Comparison of ENCODE assay signal across 31 cellular contexts in the genomic region with DNA sequence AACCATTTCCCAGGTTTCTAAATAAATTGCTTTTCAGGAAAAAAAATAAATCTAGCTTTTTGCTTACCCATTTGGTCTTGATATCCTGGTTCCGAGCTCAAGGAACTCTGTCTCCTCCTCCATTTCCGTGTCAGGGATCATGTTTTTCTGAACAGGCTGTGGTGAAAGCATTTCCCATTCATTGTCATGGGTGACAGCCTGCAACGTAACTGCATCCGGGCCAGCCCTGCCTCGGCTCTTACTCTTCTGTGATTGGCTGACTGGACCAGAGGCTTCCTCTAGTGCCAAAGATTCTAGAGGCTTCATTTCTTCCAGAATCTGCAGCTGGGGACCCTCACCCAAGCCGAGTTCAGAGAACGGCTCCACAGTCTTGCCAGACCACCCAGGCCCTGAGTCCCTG.
DNase-seq lines count a peak whose midpoint lies in the region; TF ChIP-seq lines count a peak whose summit lies in the region.
"Had no signal": no experiment of that assay in that cellular context is flagged by ENCODE, and none has a peak within 500 bp of the region (broad histone marks: within the 10 kb centered on the region; RNA-seq: fewer than 3 reads in every experiment).

No MANE protein-coding gene starts in this region.

- peaks cover 14% of the 10 kb centered on the region for H3K4me1 ChIP-seq in DOHH2 (ENCODE audit: control insufficient read depth, low read length)
- peaks cover 6% of the 10 kb centered on the region for H3K4me1 ChIP-seq in HAP-1
- no peaks in the 10 kb centered on the region for H3K4me1 ChIP-seq in vagina
- H3K4me1 ChIP-seq: pancreas had no signal

- no peak for DNase-seq in T-helper 2 cell treated with Interferon-gamma antibody and Interleukin-4, amounts not matched to agents 5 μg/mL and 100 μg/mL, for 36 hours (ENCODE audit: low spot score)
- no peak for DNase-seq in T-helper 2 cell
- DNase-seq in dermis blood vessel endothelial cell: peak; percentile 84
- peak; percentile 10 to 83 for DNase-seq in lung microvascular endothelial cell (ENCODE audit: low read depth in 2 of 2)
- DNase-seq in GM19238 (ENCODE audit: insufficient read length, low spot score): no peak
- DNase-seq in HAP-1 (ENCODE audit: low spot score in 2 of 2): no peak
- no peak for DNase-seq in vagina (ENCODE audit: extremely low spot score in 2 of 2)
- DNase-seq: activated gamma-delta T cell; activated naive CD8-positive, alpha-beta T cell treated with anti-CD3 and anti-CD28 coated beads for 36 hours; activated T-cell treated with anti-CD3 and anti-CD28 coated beads, Interleukin-2, amount 50 U/mL, for 1 hour; CD4-positive, alpha-beta T cell; effector memory CD8-positive, alpha-beta T cell; erythroblast; KG1; NCI-H1105; NCI-H187; NCI-H2171; pancreas; retina; SJCRH30; stimulated activated CD4-positive, alpha-beta T cell treated with anti-CD3 and anti-CD28 coated beads, Interleukin-1b, Interleukin-23, amount 100 ng/mL, for 48 hours; SW 1271 had no signal

- intact Hi-C loops in vagina (cut with DNase I): no loop called here

- H3K27me3 ChIP-seq in DOHH2 (ENCODE audit: control insufficient read depth, low read length) (peaks cover 46% of the 10 kb centered on the region), HAP-1 (ENCODE audit: low read depth) (peaks cover 12% of the 10 kb centered on the region; the same call in 1 of the 2 replicates), vagina (no peaks in the 10 kb centered on the region)
- H3K27me3 ChIP-seq: ascending aorta, SJCRH30 had no signal

- H4K20me1 ChIP-seq in DOHH2 (ENCODE audit: control insufficient read depth, insufficient read depth, low read depth, low read length): no peaks in the 10 kb centered on the region

- H3K4me3 Mint-ChIP-seq in T-helper 2 cell treated with Interferon-gamma antibody and Interleukin-4, amounts not matched to agents 5 μg/mL and 100 μg/mL, for 36 hours: peak overlapping the region; percentile 17
- H3K4me3 Mint-ChIP-seq: activated naive CD8-positive, alpha-beta T cell treated with anti-CD3 and anti-CD28 coated beads for 36 hours; CD4-positive, alpha-beta T cell; effector memory CD8-positive, alpha-beta T cell; nephron; stimulated activated naive CD8-positive, alpha-beta T cell treated with anti-CD3 and anti-CD28 coated beads, Interleukin-15, Interleukin-2, amounts not matched to agents 100 ng/mL and 50 ng/mL, for 24 hours had no signal

- no peak overlapping the region for H3K27ac ChIP-seq in DOHH2 (ENCODE audit: low read depth, low read length)
- H3K27ac ChIP-seq in vagina: no peak overlapping the region
- H3K27ac ChIP-seq: ascending aorta, coronary artery, HL-60, pancreas, thoracic aorta had no signal

- H3K4me3 ChIP-seq in DOHH2 (ENCODE audit: low read length): peak overlapping the region; percentile 16; the same call in 1 of the 2 replicates
- H3K4me3 ChIP-seq in HAP-1: no peak overlapping the region
- no peak overlapping the region for H3K4me3 ChIP-seq in vagina
- H3K4me3 ChIP-seq: ascending aorta, coronary artery, lung, pancreas, SJCRH30, smooth muscle cell, thoracic aorta had no signal

- H3K27me3 Mint-ChIP-seq in T-helper 2 cell treated with Interferon-gamma antibody and Interleukin-4, amounts not matched to agents 5 μg/mL and 100 μg/mL, for 36 hours (ENCODE audit: low read depth): peaks cover 26% of the 10 kb centered on the region

- TF ChIP-seq POLR2A in vagina (IDR thresholded peaks at IDR 0.05): no peak

- H3K9me3 ChIP-seq in DOHH2 (ENCODE audit: control insufficient read depth, insufficient read depth, low read length): no peaks in the 10 kb centered on the region
- no peaks in the 10 kb centered on the region for H3K9me3 ChIP-seq in HAP-1
- no peaks in the 10 kb centered on the region for H3K9me3 ChIP-seq in vagina
- H3K9me3 ChIP-seq: ascending aorta, pancreas, SJCRH30, thoracic aorta had no signal

- H3K36me3 ChIP-seq in DOHH2 (ENCODE audit: control insufficient read depth, low read length) (no peaks in the 10 kb centered on the region), HAP-1 (replicated peaks) (no peaks in the 10 kb centered on the region), vagina (no peaks in the 10 kb centered on the region)
- H3K36me3 ChIP-seq: pancreas, SJCRH30 had no signal

- H3K4me1 Mint-ChIP-seq in T-helper 2 cell treated with Interferon-gamma antibody and Interleukin-4, amounts not matched to agents 5 μg/mL and 100 μg/mL, for 36 hours (ENCODE audit: low read depth): peaks cover 9% of the 10 kb centered on the region

- no peaks in the 10 kb centered on the region for H3K36me3 Mint-ChIP-seq in T-helper 2 cell treated with Interferon-gamma antibody and Interleukin-4, amounts not matched to agents 5 μg/mL and 100 μg/mL, for 36 hours (ENCODE audit: low read depth)
- H3K36me3 Mint-ChIP-seq: activated naive CD8-positive, alpha-beta T cell treated with anti-CD3 and anti-CD28 coated beads for 36 hours had no signal

- no peaks in the 10 kb centered on the region for H3K9me3 Mint-ChIP-seq in T-helper 2 cell treated with Interferon-gamma antibody and Interleukin-4, amounts not matched to agents 5 μg/mL and 100 μg/mL, for 36 hours
- H3K9me3 Mint-ChIP-seq: activated naive CD8-positive, alpha-beta T cell treated with anti-CD3 and anti-CD28 coated beads for 36 hours; CD4-positive, alpha-beta T cell; effector memory CD8-positive, alpha-beta T cell; nephron; stimulated activated naive CD8-positive, alpha-beta T cell treated with anti-CD3 and anti-CD28 coated beads, Interleukin-15, Interleukin-2, amounts not matched to agents 100 ng/mL and 50 ng/mL, for 24 hours had no signal

- no peak for TF ChIP-seq CTCF in DOHH2 (IDR thresholded peaks at IDR 0.05; ENCODE audit: low read depth, low read length, poor library complexity, severe bottlenecking)
- no peak for TF ChIP-seq CTCF in vagina (IDR thresholded peaks at IDR 0.05)

- in situ Hi-C loops in HAP-1 (cut with MboI; ENCODE audit: low sequenced_read_pairs): no loop called here

- no peaks in the 10 kb centered on the region for H3F3A ChIP-seq in DOHH2 (ENCODE audit: control insufficient read depth, insufficient read depth)

- H3K9me2 ChIP-seq in DOHH2 (replicated peaks; ENCODE audit: control insufficient read depth, low read length): no peaks in the 10 kb centered on the region

- H3K4me2 ChIP-seq in DOHH2 (ENCODE audit: low read length): peak overlapping the region; percentile 33
- H3K4me2 ChIP-seq: smooth muscle cell had no signal

- no peak overlapping the region for H3K27ac Mint-ChIP-seq in T-helper 2 cell treated with Interferon-gamma antibody and Interleukin-4, amounts not matched to agents 5 μg/mL and 100 μg/mL, for 36 hours
- H3K27ac Mint-ChIP-seq: activated naive CD8-positive, alpha-beta T cell treated with anti-CD3 and anti-CD28 coated beads for 36 hours; CD4-positive, alpha-beta T cell; effector memory CD8-positive, alpha-beta T cell; nephron; stimulated activated naive CD8-positive, alpha-beta T cell treated with anti-CD3 and anti-CD28 coated beads, Interleukin-15, Interleukin-2, amounts not matched to agents 100 ng/mL and 50 ng/mL, for 24 hours had no signal

- H3K79me2 ChIP-seq in DOHH2 (ENCODE audit: control insufficient read depth, low read length): no peaks in the 10 kb centered on the region

Comparison
In these comparisons a context has a peak if more than half of its experiments do, and no peak if none do; other contexts are left out.
1. DNase-seq: peak in dermis blood vessel endothelial cell (single experiment) and lung microvascular endothelial cell (2 of 2); none in T-helper 2 cell treated with Interferon-gamma antibody and Interleukin-4, amounts not matched to agents 5 μg/mL and 100 μg/mL, for 36 hours (single experiment), T-helper 2 cell (0 of 5), GM19238 (single experiment), HAP-1 (0 of 2) and vagina (0 of 2).